ENCODE assay signal across 15 cellular contexts in the genomic region with DNA sequence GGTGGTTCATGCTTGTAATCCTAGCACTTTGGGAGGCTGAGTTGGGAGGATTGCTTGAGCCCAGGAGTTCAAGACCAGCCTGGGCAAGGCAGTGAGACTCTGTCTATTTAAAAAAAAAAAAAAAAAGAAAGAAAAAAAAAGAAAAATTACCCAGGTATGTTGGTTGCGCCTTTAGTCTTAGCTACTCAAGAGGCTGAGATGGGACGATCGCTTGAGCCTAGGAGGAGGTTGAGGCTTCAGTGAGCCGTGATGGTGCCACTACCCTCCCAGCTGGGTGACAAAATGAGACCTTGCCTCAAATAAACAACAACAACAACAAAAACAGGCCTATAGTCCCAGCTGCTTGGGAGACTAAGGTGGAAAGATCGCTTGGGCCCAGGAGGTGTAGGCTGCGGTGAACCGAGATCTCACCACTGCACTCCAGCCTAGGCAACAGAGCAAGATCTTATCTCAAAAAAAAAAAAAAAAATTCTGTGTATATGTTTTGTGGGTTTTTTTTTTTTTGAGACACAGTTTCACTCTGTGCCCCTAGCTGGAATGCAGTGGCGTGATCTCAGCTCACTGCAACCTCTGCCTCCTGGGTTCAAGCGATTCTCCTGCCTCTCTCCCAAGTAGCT. TPM values are rescaled to one million over a fixed set of nuclear protein-coding genes. Genes with fewer than 3 reads are reported as not detected.
DNase-seq lines count a peak whose midpoint lies in the region; ATAC-seq and TF ChIP-seq lines count a peak whose summit lies in the region.
"Had no signal": no experiment of that assay in that cellular context is flagged by ENCODE, and none has a peak within 500 bp of the region (broad histone marks: within the 10 kb centered on the region; RNA-seq: fewer than 3 reads in every experiment).

No MANE protein-coding gene starts in this region.

- H3K27ac ChIP-seq in transverse colon, result no peak overlapping the region
- H3K27ac ChIP-seq: coronary artery, prostate gland had no signal

- H3K27ac Mint-ChIP-seq in activated naive CD8-positive, alpha-beta T cell treated with anti-CD3 and anti-CD28 coated beads for 36 hours, result no peak overlapping the region
- H3K27ac Mint-ChIP-seq: stimulated activated naive CD8-positive, alpha-beta T cell treated with anti-CD3 and anti-CD28 coated beads, Interleukin-15, Interleukin-2, amounts not matched to agents 100 ng/mL and 50 ng/mL, for 24 hours had no signal

- H3K27me3 ChIP-seq in transverse colon, result no peaks in the 10 kb centered on the region
- H3K27me3 ChIP-seq: MG63 had no signal

- intact Hi-C loops in transverse colon (cut with DNase I; ENCODE audit: low total_unique reads), result loop anchor here (5.0 kb wide), 2 partner anchors 62 to 167 kb away; no protein-coding TSS in a partner anchor

- H3K9me3 ChIP-seq in transverse colon, result no peaks in the 10 kb centered on the region
- H3K9me3 ChIP-seq: MG63, prostate gland had no signal

- H3K4me1 Mint-ChIP-seq in activated naive CD8-positive, alpha-beta T cell treated with anti-CD3 and anti-CD28 coated beads for 36 hours, result peaks cover 16% of the 10 kb centered on the region

- H3K4me3 Mint-ChIP-seq in activated naive CD8-positive, alpha-beta T cell treated with anti-CD3 and anti-CD28 coated beads for 36 hours, result no peak overlapping the region
- H3K4me3 Mint-ChIP-seq: stimulated activated naive CD8-positive, alpha-beta T cell treated with anti-CD3 and anti-CD28 coated beads, Interleukin-15, Interleukin-2, amounts not matched to agents 100 ng/mL and 50 ng/mL, for 24 hours had no signal

- TF ChIP-seq EP300 in transverse colon (IDR thresholded peaks at IDR 0.05; ENCODE audit: low read depth), result no peak

- in situ Hi-C loops in transverse colon (cut with MboI; ENCODE audit: low pct_ligation_motif_present in 1 of 4, low pct_unique_long_range_greater_than_20kb in 1 of 4, low sequenced_read_pairs in 3 of 4), result loop anchor here in 3 of 4 donors (5.0 to 10.0 kb wide), 3 partner anchors 62 to 175 kb away; no protein-coding TSS in a partner anchor

- H3K4me1 ChIP-seq in transverse colon, result peaks cover 0 to 5% (median 0%) of the 10 kb centered on the region in 4 donors
- H3K4me1 ChIP-seq: prostate gland had no signal

- no peak for ATAC-seq in GM18907 (IDR thresholded peaks at IDR 0.05; ENCODE audit: unreplicated experiment)
- ATAC-seq: left colon had no signal

- TF ChIP-seq CTCF in transverse colon (IDR thresholded peaks at IDR 0.05), result no peak

- no peak for TF ChIP-seq POLR2A in transverse colon (IDR thresholded peaks at IDR 0.05)

- H3K27me3 Mint-ChIP-seq in activated naive CD8-positive, alpha-beta T cell treated with anti-CD3 and anti-CD28 coated beads for 36 hours, result peaks cover 12% of the 10 kb centered on the region

- H3K4me3 ChIP-seq in transverse colon, result no peak overlapping the region
- H3K4me3 ChIP-seq: coronary artery, MG63, prostate gland had no signal

- H3K9me3 Mint-ChIP-seq in activated naive CD8-positive, alpha-beta T cell treated with anti-CD3 and anti-CD28 coated beads for 36 hours, result no peaks in the 10 kb centered on the region
- H3K9me3 Mint-ChIP-seq: stimulated activated naive CD8-positive, alpha-beta T cell treated with anti-CD3 and anti-CD28 coated beads, Interleukin-15, Interleukin-2, amounts not matched to agents 100 ng/mL and 50 ng/mL, for 24 hours had no signal

- no peaks in the 10 kb centered on the region for H3K36me3 ChIP-seq in transverse colon
- H3K36me3 ChIP-seq: MG63, prostate gland had no signal

- H3K36me3 Mint-ChIP-seq in activated naive CD8-positive, alpha-beta T cell treated with anti-CD3 and anti-CD28 coated beads for 36 hours, result no peaks in the 10 kb centered on the region

- WGBS in transverse colon (ENCODE audit: low coverage in 1 of 2), 2 donors, result 95 to 100% methylated on average over 1 to 9 of the region's 9 CpGs

- DNase-seq in T-helper 1 cell (peak; percentile 32 to 70 (median 55)), transverse colon (no peak), NOMO-1 treated with DMSO at 0.1 percent for 48 hours (lab: John Stamatoyannopoulos, UW; ENCODE audit: unreplicated experiment) (no peak)
- DNase-seq in activated CD4-positive, alpha-beta T cell treated with anti-CD3 and anti-CD28 coated beads, Interleukin-2, amount 50 U/mL, for 1 hour, result peak; percentile 42
- DNase-seq in activated naive CD8-positive, alpha-beta T cell treated with anti-CD3 and anti-CD28 coated beads for 36 hours, result peak; percentile 13
- peak; percentile 9 for DNase-seq in stimulated activated CD8-positive, alpha-beta memory T cell treated with anti-CD3 and anti-CD28 coated beads, Interleukin-4, amount 100 ng/mL, for 24 hours (ENCODE audit: low read depth)
- DNase-seq: anterior cingulate cortex, hippocampal formation, left colon, MG63, SHP77 treated with DMSO at 0.1 percent for 48 hours had no signal

RNA-seq across cellular contexts. Expression of a gene that starts 12.5 kb away (rescaled TPM):
- not detected for total RNA-seq in activated naive CD8-positive, alpha-beta T cell treated with anti-CD3 and anti-CD28 coated beads for 36 hours
- 10 to 100 TPM; 40.8 to 86.0 (median 74.9) TPM for total RNA-seq in transverse colon
- total RNA-seq: prostate gland had no signal

RNA-seq across cellular contexts. Expression of a gene that starts 55.5 kb away (rescaled TPM):
- not detected for total RNA-seq in activated naive CD8-positive, alpha-beta T cell treated with anti-CD3 and anti-CD28 coated beads for 36 hours
- not detected for total RNA-seq in transverse colon

Comparison
In these comparisons a context has a peak if more than half of its experiments do, and no peak if none do; other contexts are left out.
1. DNase-seq: peak in T-helper 1 cell (5 of 5), activated CD4-positive, alpha-beta T cell treated with anti-CD3 and anti-CD28 coated beads, Interleukin-2, amount 50 U/mL, for 1 hour (single experiment), activated naive CD8-positive, alpha-beta T cell treated with anti-CD3 and anti-CD28 coated beads for 36 hours (single experiment) and stimulated activated CD8-positive, alpha-beta memory T cell treated with anti-CD3 and anti-CD28 coated beads, Interleukin-4, amount 100 ng/mL, for 24 hours (single experiment); none in transverse colon (single experiment) and NOMO-1 treated with DMSO at 0.1 percent for 48 hours (single experiment).
2. RNA of a gene that starts 12.5 kb away (total RNA-seq): 40.8 to 86.0 TPM in transverse colon; not detected in activated naive CD8-positive, alpha-beta T cell treated with anti-CD3 and anti-CD28 coated beads for 36 hours; every median in the first group is over 10 times any median in the second.